ENCODE assay signal across 18 cellular contexts in genomic region chr5:90741022-90741564, GRCh38.
DNase-seq lines count a peak whose midpoint lies in the region; ATAC-seq and TF ChIP-seq lines count a peak whose summit lies in the region.
"Had no signal": no experiment of that assay in that cellular context is flagged by ENCODE, and none has a peak within 500 bp of the region (broad histone marks: within the 10 kb centered on the region; RNA-seq: fewer than 3 reads in every experiment).

No MANE protein-coding gene starts in this region.

- H3K4me2 ChIP-seq in PC-3 (ENCODE audit: low read length) (no peak overlapping the region), hepatocyte (no peak overlapping the region)
- H3K4me2 ChIP-seq: GM23338 had no signal

- no peaks in the 10 kb centered on the region for H3K36me3 ChIP-seq in PC-3 (ENCODE audit: low read depth, low read length)
- H3K36me3 ChIP-seq in hepatocyte (replicated peaks; ENCODE audit: insufficient read depth, low read depth): no peaks in the 10 kb centered on the region
- no peaks in the 10 kb centered on the region for H3K36me3 ChIP-seq in suprapubic skin
- H3K36me3 ChIP-seq: BE2C had no signal

- H3K27me3 ChIP-seq in PC-3 (ENCODE audit: low read length): no peaks in the 10 kb centered on the region
- no peaks in the 10 kb centered on the region for H3K27me3 ChIP-seq in hepatocyte
- H3K27me3 ChIP-seq in suprapubic skin: no peaks in the 10 kb centered on the region

- H4K20me1 ChIP-seq in PC-3 (ENCODE audit: low read length) (no peaks in the 10 kb centered on the region), hepatocyte (ENCODE audit: insufficient read depth, poor library complexity, severe bottlenecking) (no peaks in the 10 kb centered on the region)

- H3K4me1 ChIP-seq in PC-3 (ENCODE audit: insufficient read depth, low read length) (no peaks in the 10 kb centered on the region), hepatocyte (ENCODE audit: insufficient read depth) (no peaks in the 10 kb centered on the region), suprapubic skin (no peaks in the 10 kb centered on the region)
- H3K4me1 ChIP-seq: BE2C had no signal

- TF ChIP-seq EP300 in suprapubic skin (IDR thresholded peaks at IDR 0.05): no peak

- H3K27ac ChIP-seq in PC-3 (ENCODE audit: low read length) (no peak overlapping the region), hepatocyte (peak overlapping the region; percentile 56), suprapubic skin (no peak overlapping the region)

- H3K9me2 ChIP-seq in PC-3 (replicated peaks; ENCODE audit: low read length) (no peaks in the 10 kb centered on the region), hepatocyte (replicated peaks; ENCODE audit: insufficient read depth) (no peaks in the 10 kb centered on the region)

- intact Hi-C loops in PC-3 (cut with micrococcal nuclease): no loop called here

- POLR2A ChIA-PET in PC-3 (lab: Charles Lee; ENCODE audit: unreplicated experiment): no interaction called here

- H3K9me3 ChIP-seq in PC-3 (ENCODE audit: low read length) (no peaks in the 10 kb centered on the region), hepatocyte (ENCODE audit: low read depth) (peaks cover 8% of the 10 kb centered on the region), suprapubic skin (no peaks in the 10 kb centered on the region)
- H3K9me3 ChIP-seq: BE2C had no signal

- DNase-seq in DMS53 treated with DMSO at 0.1 percent for 48 hours (lab: John Stamatoyannopoulos, UW; ENCODE audit: unreplicated experiment) (peak; percentile 18), PC-3 (peak; percentile 15), hepatocyte (ENCODE audit: low spot score) (no peak), suprapubic skin (ENCODE audit: low spot score in 2 of 2) (no peak), NCI-H2029 (lab: John Stamatoyannopoulos, UW) (no peak)
- DNase-seq: ACHN; BE2C; C1 segment of cervical spinal cord; CD4-positive, CD25-positive, alpha-beta regulatory T cell; CD8-positive, alpha-beta memory T cell; COR-L47; DMS79 treated with DMSO at 0.1 percent for 48 hours; GF-D8; HCEC 1CT; HFFc6; KBM-7 had no signal

- H3K4me3 ChIP-seq in PC-3 (ENCODE audit: low read length) (no peak overlapping the region), hepatocyte (no peak overlapping the region), suprapubic skin (no peak overlapping the region)
- H3K4me3 ChIP-seq: GM23338 had no signal

- WGBS in hepatocyte (ENCODE audit: low lambda C conversion rate, missing lambda C conversion rate): 82% methylated on average over 2 of the region's 2 CpGs
- 84% methylated on average over 2 of the region's 2 CpGs for WGBS in suprapubic skin

- no peaks in the 10 kb centered on the region for H3F3A ChIP-seq in PC-3 (ENCODE audit: low read length, unreplicated experiment)

- ATAC-seq in PC-3 (peak; percentile 43), HG02852 (IDR thresholded peaks at IDR 0.05; ENCODE audit: unreplicated experiment) (no peak)

- H2AFZ ChIP-seq in PC-3 (ENCODE audit: low read length) (no peak overlapping the region), hepatocyte (no peak overlapping the region)
- H2AFZ ChIP-seq: GM23338 had no signal

- TF ChIP-seq POLR2A in suprapubic skin (IDR thresholded peaks at IDR 0.05): no peak

- H3K9ac ChIP-seq in PC-3 (ENCODE audit: low read length): no peak overlapping the region

- TF ChIP-seq CTCF in PC-3 (conservative IDR thresholded peaks at IDR 0.05; ENCODE audit: low read depth, low read length): no peak
- no peak for TF ChIP-seq CTCF in hepatocyte (IDR thresholded peaks at IDR 0.05; ENCODE audit: poor library complexity)
- no peak for TF ChIP-seq CTCF in suprapubic skin (IDR thresholded peaks at IDR 0.05)

- H3K79me2 ChIP-seq in PC-3 (ENCODE audit: low read length): no peaks in the 10 kb centered on the region
- no peaks in the 10 kb centered on the region for H3K79me2 ChIP-seq in hepatocyte

- CTCF ChIA-PET in PC-3 (lab: Charles Lee): no interaction called here

- BruUV-seq in PC-3 (replicated peaks; lab: Mats Ljungman, UMichigan): no TSS peak

Comparison
In these comparisons a context has a peak if more than half of its experiments do, and no peak if none do; other contexts are left out.
1. DNase-seq: peak in DMS53 treated with DMSO at 0.1 percent for 48 hours (single experiment) and PC-3 (single experiment); none in hepatocyte (single experiment), suprapubic skin (0 of 2) and NCI-H2029 (single experiment).